ENCODE assay signal across 27 cellular contexts in genomic region chr5:76379855-76380254, GRCh38.
"Had no signal": no experiment of that assay in that cellular context is flagged by ENCODE, and none has a peak within 500 bp of the region (broad histone marks: within the 10 kb centered on the region; RNA-seq: fewer than 3 reads in every experiment).

No MANE protein-coding gene starts in this region.

- H3K9me3 ChIP-seq: ascending aorta, gastrocnemius medialis, left ventricle myocardium inferior, right atrium auricular region, spleen, testis had no signal

- H3K4me3 ChIP-seq: ascending aorta, cardiac muscle cell, coronary artery, dorsolateral prefrontal cortex, gastrocnemius medialis, left ventricle myocardium inferior, right atrium auricular region, spleen, testis had no signal

- H3K9me3 Mint-ChIP-seq: activated B cell treated with CpG ODN at 0.5 μM for 24 hours; activated naive CD4-positive, alpha-beta T cell treated with anti-CD3 and anti-CD28 coated beads, Interleukin-2, amount 10 ng/mL, durations not matched to agents 7 days and 5 days; activated naive CD8-positive, alpha-beta T cell treated with anti-CD3 and anti-CD28 coated beads, Interleukin-2, amount 10 ng/mL, durations not matched to agents 7 days and 5 days; activated T-cell treated with anti-CD3 and anti-CD28 coated beads, Interleukin-2, amount 50 U/mL, for 72 hours; brain; naive B cell; neural crest cell; T-helper 1 cell treated with Interleukin-12 subunit alpha and Interleukin-12 subunit beta and Interleukin-4 antibody, amounts not matched to agents 30 μg/mL and 1 μg/mL, for 36 hours had no signal

- H3K27ac ChIP-seq: ascending aorta, cardiac muscle cell, coronary artery, dorsolateral prefrontal cortex, gastrocnemius medialis, left ventricle myocardium inferior, right atrium auricular region, spleen, testis had no signal

- H3K27me3 ChIP-seq: ascending aorta, cardiac muscle cell, dorsolateral prefrontal cortex, gastrocnemius medialis, right atrium auricular region, spleen, testis had no signal

- H3K4me3 Mint-ChIP-seq: activated B cell treated with CpG ODN at 0.5 μM for 24 hours; activated naive CD4-positive, alpha-beta T cell treated with anti-CD3 and anti-CD28 coated beads, Interleukin-2, amount 10 ng/mL, durations not matched to agents 7 days and 5 days; activated T-cell treated with anti-CD3 and anti-CD28 coated beads, Interleukin-2, amount 50 U/mL, for 72 hours; brain; naive B cell; neural crest cell; T-helper 1 cell treated with Interleukin-12 subunit alpha and Interleukin-12 subunit beta and Interleukin-4 antibody, amounts not matched to agents 30 μg/mL and 1 μg/mL, for 36 hours had no signal

- H3K4me1 ChIP-seq: ascending aorta, gastrocnemius medialis, left ventricle myocardium inferior, right atrium auricular region, testis had no signal

- H3K36me3 Mint-ChIP-seq: activated naive CD4-positive, alpha-beta T cell treated with anti-CD3 and anti-CD28 coated beads, Interleukin-2, amount 10 ng/mL, durations not matched to agents 7 days and 5 days; activated naive CD8-positive, alpha-beta T cell treated with anti-CD3 and anti-CD28 coated beads, Interleukin-2, amount 10 ng/mL, durations not matched to agents 7 days and 5 days; brain; naive B cell had no signal

- H3K27ac Mint-ChIP-seq: activated B cell treated with CpG ODN at 0.5 μM for 24 hours, brain had no signal

- DNase-seq: activated B cell treated with CpG ODN at 0.5 μM for 24 hours; activated CD4-positive, alpha-beta T cell treated with anti-CD3 and anti-CD28 coated beads, Interleukin-2, amount 50 U/mL, for 4 hours; activated effector memory CD4-positive, alpha-beta T cell treated with anti-CD3 and anti-CD28 coated beads, Interleukin-2, amount 50 U/mL, for 16 hours; activated naive CD4-positive, alpha-beta T cell treated with anti-CD3 and anti-CD28 coated beads, Interleukin-2, amount 10 ng/mL, durations not matched to agents 7 days and 5 days; activated naive CD8-positive, alpha-beta T cell treated with anti-CD3 and anti-CD28 coated beads, Interleukin-2, amount 10 ng/mL, durations not matched to agents 7 days and 5 days; activated T-cell treated with anti-CD3 and anti-CD28 coated beads for 4 hours; activated T-cell treated with anti-CD3 and anti-CD28 coated beads, Interleukin-2, amount 50 U/mL, for 72 hours; cerebellar nuclear complex; dorsolateral prefrontal cortex; effector memory CD4-positive, alpha-beta T cell; gastrocnemius medialis; glutamatergic neuron; left ventricle myocardium inferior; naive B cell; occipital lobe; spleen; stimulated activated naive CD4-positive, alpha-beta T cell treated with Interleukin-2 at 50 U/mL for 16 hours; SW 1271; testis; trophoblast cell had no signal

- ATAC-seq: activated T-cell treated with anti-CD3 and anti-CD28 coated beads, Interleukin-2, amount 50 U/mL, for 72 hours; gastrocnemius medialis had no signal

- H3K36me3 ChIP-seq: ascending aorta, cardiac muscle cell, gastrocnemius medialis, left ventricle myocardium inferior, right atrium auricular region, spleen had no signal

- H3K27me3 Mint-ChIP-seq: activated B cell treated with CpG ODN at 0.5 μM for 24 hours; activated naive CD4-positive, alpha-beta T cell treated with anti-CD3 and anti-CD28 coated beads, Interleukin-2, amount 10 ng/mL, durations not matched to agents 7 days and 5 days; activated naive CD8-positive, alpha-beta T cell treated with anti-CD3 and anti-CD28 coated beads, Interleukin-2, amount 10 ng/mL, durations not matched to agents 7 days and 5 days; brain had no signal
